18 cellular contexts compared by ENCODE assay signal in the genomic region with DNA sequence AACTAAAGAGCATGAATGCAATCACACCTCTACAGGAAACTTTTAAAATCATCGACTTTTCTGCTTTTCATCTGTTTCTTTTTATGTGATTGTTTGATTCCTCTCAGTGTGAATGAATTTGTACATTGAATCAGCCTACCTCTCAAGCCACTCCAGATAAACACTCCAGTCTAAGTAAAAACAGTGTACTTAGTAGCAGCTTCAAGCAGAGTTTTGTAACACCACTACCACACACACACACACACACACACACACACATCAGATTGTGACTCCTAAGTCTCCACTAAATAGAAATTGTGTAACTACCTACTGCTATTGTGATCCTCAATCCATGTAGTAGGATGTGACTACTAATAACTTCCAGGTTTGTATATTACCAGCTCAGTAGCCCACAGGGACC.
A peak's percentile ranks its signal among the peaks of the same experiment; 100 is the strongest.
DNase-seq lines count a peak whose midpoint lies in the region; ATAC-seq, FAIRE-seq and TF ChIP-seq lines count a peak whose summit lies in the region.
"Had no signal": no experiment of that assay in that cellular context is flagged by ENCODE, and none has a peak within 500 bp of the region (broad histone marks: within the 10 kb centered on the region; RNA-seq: fewer than 3 reads in every experiment).

No MANE protein-coding gene starts in this region.

- peak overlapping the region; percentile 2 for H3K56ac ChIP-seq in H1 (replicated peaks; ENCODE audit: insufficient read length, low read depth, low read length)

- no peak overlapping the region for H2BK120ac ChIP-seq in H1 (replicated peaks; ENCODE audit: low read depth, low read length)

- no peaks in the 10 kb centered on the region for H3K9me2 ChIP-seq in GM23338 (ENCODE audit: insufficient read depth)

- TF ChIP-seq CTCF in CD4-positive, alpha-beta T cell (IDR thresholded peaks at IDR 0.05), result no peak
- TF ChIP-seq CTCF in GM23338 (conservative IDR thresholded peaks at IDR 0.05; ENCODE audit: low read depth in 2 of 2), result no peak
- TF ChIP-seq CTCF in H1 (IDR thresholded peaks at IDR 0.05; ENCODE audit: control extremely low read depth in 1 of 3, insufficient read depth in 1 of 3, low read depth in 1 of 3, low read length in 3 of 3), result no peak
- no peak for TF ChIP-seq CTCF in lower lobe of right lung (IDR thresholded peaks at IDR 0.05)
- TF ChIP-seq CTCF in psoas muscle (IDR thresholded peaks at IDR 0.05), result no peak

- H3K27me3 Mint-ChIP-seq in CD4-positive, alpha-beta T cell, result no peaks in the 10 kb centered on the region
- H3K27me3 Mint-ChIP-seq in GM23338 (ENCODE audit: insufficient read depth, low read depth, poor library complexity), result peaks cover 6% of the 10 kb centered on the region

- H2BK12ac ChIP-seq in H1 (ENCODE audit: low read depth, low read length), result no peak overlapping the region

- TF ChIP-seq RAD21 in H1 (IDR thresholded peaks at IDR 0.05 in 1 of 2, conservative IDR thresholded peaks at IDR 0.05 in 1 of 2; ENCODE audit: low read depth in 2 of 2, low read length in 2 of 2), result no peak

- POLR2A ChIA-PET in CD4-positive, alpha-beta T cell (lab: Charles Lee), result no interaction called here
- POLR2A ChIA-PET in H1 (lab: Charles Lee; ENCODE audit: partially characterized antibody), result no interaction called here

- intact Hi-C loops in CD4-positive, alpha-beta T cell (cut with DNase I, micrococcal nuclease), result no loop called here
- intact Hi-C loops in lower lobe of right lung (cut with DNase I) (no loop called here), psoas muscle (cut with DNase I) (no loop called here), Right ventricle myocardium superior (cut with DNase I) (no loop called here)

- no peaks in the 10 kb centered on the region for H3K79me2 ChIP-seq in GM23338 (replicated peaks; ENCODE audit: insufficient read depth)
- no peaks in the 10 kb centered on the region for H3K79me2 ChIP-seq in H1 (ENCODE audit: control insufficient read depth in 1 of 2, insufficient read depth in 2 of 2, low read length in 2 of 2)

- H3K4me1 Mint-ChIP-seq in CD4-positive, alpha-beta T cell (ENCODE audit: low read depth), result peaks cover 24% of the 10 kb centered on the region
- no peaks in the 10 kb centered on the region for H3K4me1 Mint-ChIP-seq in GM23338

- no peaks in the 10 kb centered on the region; the same call in 1 of the 2 replicates for H3K23me2 ChIP-seq in H1 (ENCODE audit: low read depth, low read length)

- H3K9me3 Mint-ChIP-seq in CD4-positive, alpha-beta T cell, result no peaks in the 10 kb centered on the region
- no peaks in the 10 kb centered on the region for H3K9me3 Mint-ChIP-seq in GM23338
- H3K9me3 Mint-ChIP-seq: CD14-positive monocyte had no signal

- no peak overlapping the region for H2BK20ac ChIP-seq in H1 (ENCODE audit: low read length)

- H2AFZ ChIP-seq in GM23338, result no peak overlapping the region
- no peak overlapping the region for H2AFZ ChIP-seq in H1 (ENCODE audit: low read length)

- H4K20me1 ChIP-seq in GM23338 (replicated peaks; ENCODE audit: insufficient read depth), result no peaks in the 10 kb centered on the region; the same call in 1 of the 2 replicates
- peaks cover 0 to 4% of the 10 kb centered on the region in 2 experiments for H4K20me1 ChIP-seq in H1 (replicated peaks in 1 of 2; ENCODE audit: control insufficient read depth in 1 of 2, insufficient read depth in 2 of 2, low read length in 2 of 2)

- H2AK5ac ChIP-seq in H1 (ENCODE audit: low read depth, low read length), result no peak overlapping the region

- no peak overlapping the region for H3K27ac ChIP-seq in CD4-positive, alpha-beta T cell (ENCODE audit: low read depth, low read length)
- H3K27ac ChIP-seq in GM23338 (ENCODE audit: low read depth), result no peak overlapping the region
- no peak overlapping the region for H3K27ac ChIP-seq in H1 (ENCODE audit: low read depth, low read length)
- H3K27ac ChIP-seq in lower lobe of right lung, result no peak overlapping the region
- H3K27ac ChIP-seq in psoas muscle, result no peak overlapping the region
- H3K27ac ChIP-seq: HL-60, Peyer's patch had no signal

- H3F3A ChIP-seq in GM23338 (replicated peaks; ENCODE audit: low read depth), result no peaks in the 10 kb centered on the region

- H3K4me1 ChIP-seq in GM23338 (ENCODE audit: insufficient read depth), result no peaks in the 10 kb centered on the region
- H3K4me1 ChIP-seq in H1 (replicated peaks in 1 of 4; ENCODE audit: control insufficient read depth in 3 of 4, insufficient read depth in 4 of 4, low read length in 3 of 4), result no peaks in the 10 kb centered on the region
- no peaks in the 10 kb centered on the region for H3K4me1 ChIP-seq in lower lobe of right lung
- peaks cover 16% of the 10 kb centered on the region for H3K4me1 ChIP-seq in psoas muscle
- H3K4me1 ChIP-seq: Peyer's patch had no signal

- H2BK15ac ChIP-seq in H1 (ENCODE audit: low read length), result no peak overlapping the region

- CTCF ChIA-PET in CD4-positive, alpha-beta T cell (lab: Charles Lee), result interaction anchor here (0.6 kb wide), 1 partner anchor 26 kb away, joined by 4 read pairs; no protein-coding TSS in a partner anchor
- CTCF ChIA-PET in H1 (lab: Charles Lee; ENCODE audit: partially characterized antibody), result interaction anchor here (0.6 kb wide), 1 partner anchor 16 kb away, joined by 3 read pairs; no protein-coding TSS in a partner anchor

- no peaks in the 10 kb centered on the region for H3K9me3 ChIP-seq in CD4-positive, alpha-beta T cell (ENCODE audit: control insufficient read depth, low read length)
- H3K9me3 ChIP-seq in H1 (ENCODE audit: insufficient read depth in 2 of 2, low read depth in 1 of 2, low read length in 1 of 2) (no peaks in the 10 kb centered on the region), lower lobe of right lung (no peaks in the 10 kb centered on the region), psoas muscle (no peaks in the 10 kb centered on the region)
- H3K9me3 ChIP-seq: Peyer's patch, SK-N-SH had no signal

- H2BK5ac ChIP-seq in H1 (ENCODE audit: low read depth, low read length), result no peak overlapping the region

- H3K4ac ChIP-seq in H1 (replicated peaks; ENCODE audit: insufficient read length, low read depth, low read length), result no peak overlapping the region

- ATAC-seq in CD4-positive, alpha-beta T cell (ENCODE audit: poor library complexity), result no peak
- ATAC-seq in GM23338 (no peak), lower lobe of right lung (peak; percentile 84 to 86), psoas muscle (no peak), GM21447 (IDR thresholded peaks at IDR 0.05; ENCODE audit: unreplicated experiment) (no peak), Right ventricle myocardium superior (ENCODE audit: poor library complexity) (no peak)
- ATAC-seq: Right ventricle myocardium inferior had no signal

- no peak for TF ChIP-seq POLR2A in H1 (IDR thresholded peaks at IDR 0.05; ENCODE audit: control extremely low read depth in 1 of 2, low read depth in 2 of 2, low read length in 2 of 2)

- no peak overlapping the region for H4K91ac ChIP-seq in H1 (replicated peaks; ENCODE audit: insufficient read length, low read length)

- no peaks in the 10 kb centered on the region for H3K27me3 ChIP-seq in CD4-positive, alpha-beta T cell (ENCODE audit: control insufficient read depth, insufficient read depth, low read length)
- H3K27me3 ChIP-seq in GM23338 (ENCODE audit: insufficient read depth) (no peaks in the 10 kb centered on the region), H1 (replicated peaks in 1 of 4; ENCODE audit: control insufficient read depth in 3 of 4, extremely low read depth in 1 of 4, insufficient read depth in 3 of 4, low read length in 3 of 4) (no peaks in the 10 kb centered on the region), lower lobe of right lung (ENCODE audit: low read depth) (no peaks in the 10 kb centered on the region), psoas muscle (ENCODE audit: insufficient read depth in 3 of 3, low read length in 2 of 3) (no peaks in the 10 kb centered on the region)
- H3K27me3 ChIP-seq: Peyer's patch had no signal

- peaks cover 91% of the 10 kb centered on the region for H3K36me3 Mint-ChIP-seq in CD4-positive, alpha-beta T cell (ENCODE audit: low read depth)
- H3K36me3 Mint-ChIP-seq in GM23338 (ENCODE audit: low read depth), result peaks cover 30% of the 10 kb centered on the region

- no peak overlapping the region for H3K4me3 Mint-ChIP-seq in CD4-positive, alpha-beta T cell
- no peak overlapping the region for H3K4me3 Mint-ChIP-seq in GM23338
- H3K4me3 Mint-ChIP-seq: CD14-positive monocyte had no signal

- H3K23ac ChIP-seq in H1 (ENCODE audit: insufficient read length), result no peak overlapping the region

- H3K79me1 ChIP-seq in H1 (ENCODE audit: low read depth, low read length), result no peaks in the 10 kb centered on the region

- FAIRE-seq in H1 (lab: Jason Lieb, UNC), result no peak
- FAIRE-seq: HTR-8/SVneo had no signal

- H3K14ac ChIP-seq in H1 (ENCODE audit: insufficient read length), result no peak overlapping the region

- no peak for DNase-seq in CD4-positive, alpha-beta T cell
- DNase-seq in GM23338 (ENCODE audit: low spot score) (no peak), H1 (ENCODE audit: low read depth in 1 of 2, low spot score in 2 of 2) (no peak), lower lobe of right lung (no peak), psoas muscle (no peak), Right ventricle myocardium superior (no peak)
- no peak for DNase-seq in activated effector memory CD4-positive, alpha-beta T cell treated with Interleukin-2 at 50 U/mL for 16 hours
- DNase-seq: AML-193, HCEC 1CT, NCI-H187 treated with DMSO at 0.1 percent for 48 hours, NCI-H510A treated with DMSO at 0.1 percent for 48 hours, Peyer's patch, SK-N-SH had no signal

- TF ChIP-seq EP300 in H1 (IDR thresholded peaks at IDR 0.05; ENCODE audit: borderline replicate concordance in 1 of 2, low read depth in 2 of 2, low read length in 2 of 2), result no peak

- 86% methylated on average over 1 of the region's 1 CpG; no CpG with 5 or more reads in 1 of the 2 experiments for WGBS in H1 (ENCODE audit: extremely low coverage in 1 of 2, insufficient coverage in 1 of 2, insufficient read length in 1 of 2, insufficient replicate concordance in 2 of 2, low coverage in 1 of 2, low lambda C conversion rate in 2 of 2, missing lambda C conversion rate in 1 of 2), 2 experiments
- 84 to 100% (median 97%) methylated on average over 1 of the region's 1 CpG for WGBS in psoas muscle, 3 donors

- no peak overlapping the region for H3K18ac ChIP-seq in H1 (ENCODE audit: extremely low read depth, low read length)

- H3K27ac Mint-ChIP-seq in CD4-positive, alpha-beta T cell, result peak overlapping the region; percentile 42
- H3K27ac Mint-ChIP-seq in GM23338, result peak overlapping the region; percentile 30; the same call in 1 of the 2 replicates
- H3K27ac Mint-ChIP-seq: CD14-positive monocyte had no signal

- H3K4me3 ChIP-seq in GM23338 (no peak overlapping the region), H1 (ENCODE audit: extremely low read depth in 1 of 4, insufficient read depth in 2 of 4, low read depth in 3 of 4, low read length in 4 of 4) (no peak overlapping the region), lower lobe of right lung (no peak overlapping the region), psoas muscle (no peak overlapping the region)
- H3K4me3 ChIP-seq: Peyer's patch had no signal

- H4K8ac ChIP-seq in H1 (ENCODE audit: extremely low read depth, insufficient read depth, low read length), result no peak overlapping the region

- H3K9ac ChIP-seq in H1 (replicated peaks in 1 of 4; ENCODE audit: extremely low read depth in 1 of 4, low read depth in 3 of 4, low read length in 3 of 4), result no peak overlapping the region
- H3K9ac ChIP-seq: SK-N-SH had no signal

- H3K36me3 ChIP-seq in GM23338 (ENCODE audit: insufficient read depth), result 0 out of 2 replicates have a peak, but pooled peaks cover 15% of the 10 kb centered on the region
- peaks cover 0 to 63% (median 30%) of the 10 kb centered on the region in 4 experiments; a peak in 6 of 8 replicates for H3K36me3 ChIP-seq in H1 (ENCODE audit: control insufficient read depth in 2 of 4, insufficient read depth in 4 of 4, low read length in 3 of 4)
- H3K36me3 ChIP-seq in lower lobe of right lung, result peaks cover 25% of the 10 kb centered on the region
- peaks cover 0 to 31% of the 10 kb centered on the region in 2 donors for H3K36me3 ChIP-seq in psoas muscle (ENCODE audit: insufficient read depth in 1 of 2, low read depth in 1 of 2)

- no peak overlapping the region for H4K5ac ChIP-seq in H1 (ENCODE audit: insufficient read length, low read depth, low read length)

- H3K4me2 ChIP-seq in GM23338 (no peak overlapping the region), H1 (ENCODE audit: insufficient read depth in 1 of 2, low read depth in 2 of 2, low read length in 2 of 2) (no peak overlapping the region)
- H3K4me2 ChIP-seq: SK-N-SH had no signal

Comparison
In these comparisons a context has a peak if more than half of its experiments do, and no peak if none do; other contexts are left out.
1. ATAC-seq: peak in lower lobe of right lung (2 of 2); none in CD4-positive, alpha-beta T cell (single experiment), GM23338 (single experiment), psoas muscle (0 of 4), GM21447 (single experiment) and Right ventricle myocardium superior (single experiment).